In genomic region chr1:209153435-209153834, GRCh38 we compare ENCODE assay signal across 34 cellular contexts.
"Had no signal": no experiment of that assay in that cellular context is flagged by ENCODE, and none has a peak within 500 bp of the region (broad histone marks: within the 10 kb centered on the region; RNA-seq: fewer than 3 reads in every experiment).

No MANE protein-coding gene starts in this region.

- H3K36me3 Mint-ChIP-seq: activated CD8-positive, alpha-beta memory T cell treated with anti-CD3 and anti-CD28 coated beads, Interleukin-2, amount 10 ng/mL, durations not matched to agents 7 days and 5 days; activated naive CD4-positive, alpha-beta T cell treated with anti-CD3 and anti-CD28 coated beads, Interleukin-2, amount 50 U/mL, for 72 hours; activated naive CD8-positive, alpha-beta T cell treated with anti-CD3 and anti-CD28 coated beads for 36 hours had no signal

- H3K27me3 ChIP-seq: adrenal gland, body of pancreas, brain microvascular endothelial cell, breast epithelium had no signal

- H3K4me1 ChIP-seq: adrenal gland, body of pancreas, breast epithelium had no signal

- H3K36me3 ChIP-seq: adrenal gland, brain microvascular endothelial cell, breast epithelium had no signal

- H3K4me3 Mint-ChIP-seq: activated CD4-positive, alpha-beta memory T cell treated with anti-CD3 and anti-CD28 coated beads, Interleukin-2, amount 10 ng/mL, durations not matched to agents 7 days and 5 days; activated CD4-positive, alpha-beta T cell treated with anti-CD3 and anti-CD28 coated beads for 36 hours; activated CD4-positive, alpha-beta T cell treated with anti-CD3 and anti-CD28 coated beads, Interleukin-2, amount 10 ng/mL, durations not matched to agents 7 days and 5 days; activated CD8-positive, alpha-beta memory T cell treated with anti-CD3 and anti-CD28 coated beads, Interleukin-2, amount 10 ng/mL, durations not matched to agents 7 days and 5 days; activated CD8-positive, alpha-beta T cell treated with anti-CD3 and anti-CD28 coated beads, Interleukin-2, amount 10 ng/mL, durations not matched to agents 7 days and 5 days; activated naive CD8-positive, alpha-beta T cell treated with anti-CD3 and anti-CD28 coated beads for 36 hours; activated T-cell treated with anti-CD3 and anti-CD28 coated beads, Interleukin-2, amount 50 U/mL, for 24 hours; T-helper 1 cell treated with Interleukin-12 subunit alpha and Interleukin-12 subunit beta and Interleukin-4 antibody, amounts not matched to agents 30 μg/mL and 1 μg/mL, for 36 hours; T-helper 2 cell treated with Interferon-gamma antibody and Interleukin-4, amounts not matched to agents 5 μg/mL and 100 μg/mL, for 36 hours had no signal

- H3K4me3 ChIP-seq: adrenal gland, body of pancreas, breast epithelium had no signal

- H3K27ac Mint-ChIP-seq: activated CD4-positive, alpha-beta memory T cell treated with anti-CD3 and anti-CD28 coated beads, Interleukin-2, amount 10 ng/mL, durations not matched to agents 7 days and 5 days; activated CD4-positive, alpha-beta T cell treated with anti-CD3 and anti-CD28 coated beads for 36 hours; activated CD4-positive, alpha-beta T cell treated with anti-CD3 and anti-CD28 coated beads, Interleukin-2, amount 10 ng/mL, durations not matched to agents 7 days and 5 days; activated CD8-positive, alpha-beta memory T cell treated with anti-CD3 and anti-CD28 coated beads, Interleukin-2, amount 10 ng/mL, durations not matched to agents 7 days and 5 days; activated CD8-positive, alpha-beta T cell treated with anti-CD3 and anti-CD28 coated beads, Interleukin-2, amount 10 ng/mL, durations not matched to agents 7 days and 5 days; activated naive CD4-positive, alpha-beta T cell treated with anti-CD3 and anti-CD28 coated beads, Interleukin-2, amount 50 U/mL, for 72 hours; activated naive CD8-positive, alpha-beta T cell treated with anti-CD3 and anti-CD28 coated beads for 36 hours; activated T-cell treated with anti-CD3 and anti-CD28 coated beads, Interleukin-2, amount 50 U/mL, for 24 hours; activated T-helper 2 cell treated with anti-CD3 and anti-CD28 coated beads, Interferon-gamma antibody, Interleukin-2, Interleukin-4, amounts not matched to agents 10 μg/mL and 5 μg/mL and 100 μg/mL, durations not matched to agents 14 hours and 24 hours and 36 hours; T-helper 1 cell treated with Interleukin-12 subunit alpha and Interleukin-12 subunit beta and Interleukin-4 antibody, amounts not matched to agents 30 μg/mL and 1 μg/mL, for 36 hours; T-helper 2 cell treated with Interferon-gamma antibody and Interleukin-4, amounts not matched to agents 5 μg/mL and 100 μg/mL, for 36 hours had no signal

- H3K9me3 Mint-ChIP-seq: activated CD4-positive, alpha-beta memory T cell treated with anti-CD3 and anti-CD28 coated beads, Interleukin-2, amount 10 ng/mL, durations not matched to agents 7 days and 5 days; activated CD4-positive, alpha-beta T cell treated with anti-CD3 and anti-CD28 coated beads, Interleukin-2, amount 10 ng/mL, durations not matched to agents 7 days and 5 days; activated naive CD8-positive, alpha-beta T cell treated with anti-CD3 and anti-CD28 coated beads for 36 hours; activated T-helper 2 cell treated with anti-CD3 and anti-CD28 coated beads, Interferon-gamma antibody, Interleukin-2, Interleukin-4, amounts not matched to agents 10 μg/mL and 5 μg/mL and 100 μg/mL, durations not matched to agents 14 hours and 24 hours and 36 hours; T-helper 1 cell treated with Interleukin-12 subunit alpha and Interleukin-12 subunit beta and Interleukin-4 antibody, amounts not matched to agents 30 μg/mL and 1 μg/mL, for 36 hours; T-helper 2 cell treated with Interferon-gamma antibody and Interleukin-4, amounts not matched to agents 5 μg/mL and 100 μg/mL, for 36 hours had no signal

- H3K4me1 Mint-ChIP-seq: activated CD4-positive, alpha-beta memory T cell treated with anti-CD3 and anti-CD28 coated beads, Interleukin-2, amount 10 ng/mL, durations not matched to agents 7 days and 5 days; activated CD4-positive, alpha-beta T cell treated with anti-CD3 and anti-CD28 coated beads for 36 hours; activated CD4-positive, alpha-beta T cell treated with anti-CD3 and anti-CD28 coated beads, Interleukin-2, amount 10 ng/mL, durations not matched to agents 7 days and 5 days; activated CD8-positive, alpha-beta memory T cell treated with anti-CD3 and anti-CD28 coated beads, Interleukin-2, amount 10 ng/mL, durations not matched to agents 7 days and 5 days; activated naive CD8-positive, alpha-beta T cell treated with anti-CD3 and anti-CD28 coated beads for 36 hours had no signal

- H3K27ac ChIP-seq: adrenal gland, body of pancreas, brain microvascular endothelial cell, breast epithelium, VCaP had no signal

- ATAC-seq: activated CD4-positive, alpha-beta T cell treated with anti-CD3 and anti-CD28 coated beads for 36 hours; activated CD4-positive, CD25-positive, alpha-beta regulatory T cell treated with anti-CD3 and anti-CD28 coated beads, Interleukin-2, amount 50 U/mL, for 24 hours; activated CD8-positive, alpha-beta memory T cell treated with anti-CD3 and anti-CD28 coated beads, Interleukin-2, amount 10 ng/mL, durations not matched to agents 7 days and 5 days; activated CD8-positive, alpha-beta T cell treated with anti-CD3 and anti-CD28 coated beads, Interleukin-2, amount 10 ng/mL, durations not matched to agents 7 days and 5 days; activated naive CD4-positive, alpha-beta T cell treated with anti-CD3 and anti-CD28 coated beads, Interleukin-2, amount 50 U/mL, for 72 hours; body of pancreas had no signal

- H3K27me3 Mint-ChIP-seq: activated CD4-positive, alpha-beta memory T cell treated with anti-CD3 and anti-CD28 coated beads, Interleukin-2, amount 10 ng/mL, durations not matched to agents 7 days and 5 days; activated CD4-positive, alpha-beta T cell treated with anti-CD3 and anti-CD28 coated beads for 36 hours; activated CD4-positive, alpha-beta T cell treated with anti-CD3 and anti-CD28 coated beads, Interleukin-2, amount 10 ng/mL, durations not matched to agents 7 days and 5 days; activated CD8-positive, alpha-beta memory T cell treated with anti-CD3 and anti-CD28 coated beads, Interleukin-2, amount 10 ng/mL, durations not matched to agents 7 days and 5 days; activated naive CD8-positive, alpha-beta T cell treated with anti-CD3 and anti-CD28 coated beads for 36 hours; activated T-cell treated with anti-CD3 and anti-CD28 coated beads, Interleukin-2, amount 50 U/mL, for 24 hours had no signal

- DNase-seq: activated CD4-positive, alpha-beta memory T cell treated with anti-CD3 and anti-CD28 coated beads, Interleukin-2, amount 10 ng/mL, durations not matched to agents 7 days and 5 days; activated CD4-positive, alpha-beta T cell treated with anti-CD3 and anti-CD28 coated beads for 1 hour; activated CD4-positive, alpha-beta T cell treated with anti-CD3 and anti-CD28 coated beads for 36 hours; activated CD4-positive, alpha-beta T cell treated with anti-CD3 and anti-CD28 coated beads for 48 hours; activated CD4-positive, alpha-beta T cell treated with anti-CD3 and anti-CD28 coated beads, Interleukin-2, amount 10 ng/mL, durations not matched to agents 7 days and 5 days; activated CD4-positive, alpha-beta T cell treated with anti-CD3 and anti-CD28 coated beads, Interleukin-2, amount 50 U/mL, for 48 hours; activated CD4-positive, CD25-positive, alpha-beta regulatory T cell; activated CD8-positive, alpha-beta memory T cell treated with anti-CD3 and anti-CD28 coated beads for 24 hours; activated CD8-positive, alpha-beta memory T cell treated with anti-CD3 and anti-CD28 coated beads, Interleukin-2, amount 10 ng/mL, durations not matched to agents 7 days and 5 days; activated CD8-positive, alpha-beta memory T cell treated with anti-CD3 and anti-CD28 coated beads, Interleukin-2, amount 50 U/mL, for 48 hours; activated CD8-positive, alpha-beta T cell treated with anti-CD3 and anti-CD28 coated beads, Interleukin-2, amount 10 ng/mL, durations not matched to agents 7 days and 5 days; activated effector memory CD4-positive, alpha-beta T cell treated with Interleukin-2 at 50 U/mL for 16 hours; activated gamma-delta T cell; activated naive CD4-positive, alpha-beta T cell treated with anti-CD3 and anti-CD28 coated beads, Interleukin-2, amount 50 U/mL, for 16 hours; activated naive CD4-positive, alpha-beta T cell treated with Interleukin-2 at 50 U/mL for 16 hours; activated naive CD8-positive, alpha-beta T cell treated with anti-CD3 and anti-CD28 coated beads for 36 hours; activated T-cell treated with anti-CD3 and anti-CD28 coated beads, Interleukin-2, amount 50 U/mL, for 24 hours; activated T-cell treated with anti-CD3 and anti-CD28 coated beads, Interleukin-2, amount 50 U/mL, for 48 hours; adrenal gland; amniotic stem cell; aorta; body of pancreas; brain microvascular endothelial cell; central memory CD4-positive, alpha-beta T cell; T-helper 1 cell; T-helper 2 cell; T-helper 9 cell had no signal
